1 cellular context compared by ENCODE assay signal in genomic region chr11:1276866-1277615, GRCh38.
TF ChIP-seq lines count a peak whose summit lies in the region.

No MANE protein-coding gene starts in this region.

TF ChIP-seq in GM23338, 12 proteins besides CTCF, POLR2A, EP300 and RAD21 (continued from another document):
- TF ChIP-seq ZNF462 (CRISPR knock-in tag; IDR thresholded peaks at IDR 0.05) = no peak
